In the genomic region with DNA sequence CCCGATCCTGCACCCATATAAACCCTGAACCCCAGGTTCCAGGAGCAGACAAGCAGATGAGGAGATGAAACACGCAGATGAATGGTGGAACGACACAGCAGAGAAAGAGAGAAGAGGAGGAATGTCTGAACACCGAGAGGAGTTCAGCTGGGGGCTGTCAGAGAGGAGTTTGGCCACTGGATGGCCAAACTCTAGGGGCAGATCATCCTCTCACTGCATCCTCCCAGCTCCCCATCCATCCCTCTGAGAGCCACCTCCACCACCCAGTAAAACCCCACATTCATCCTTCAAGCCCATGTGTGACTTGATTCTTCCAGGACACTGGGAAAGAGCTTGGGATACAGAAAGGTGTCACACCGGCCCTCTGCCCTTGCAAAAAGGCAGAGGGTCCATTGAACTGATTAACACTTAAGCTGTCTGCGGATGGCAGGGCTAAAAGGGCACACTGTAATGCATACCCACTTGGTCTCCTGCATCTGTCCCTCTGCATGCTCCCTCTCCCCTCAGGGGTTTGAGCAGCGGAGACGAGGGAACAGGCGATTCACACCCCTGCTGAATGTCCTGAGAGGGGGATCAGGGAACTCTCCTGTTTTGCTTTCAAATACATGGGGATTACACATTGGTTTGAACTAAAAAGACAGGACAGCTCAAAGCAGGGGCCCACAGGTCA, we compare ENCODE assay signal across 1 cellular context.
TF ChIP-seq lines count a peak whose summit lies in the region.

No MANE protein-coding gene starts in this region.

TF ChIP-seq in H1, 55 proteins besides CTCF, POLR2A, EP300 and RAD21 (continued from another document):
- TF ChIP-seq CEBPB (IDR thresholded peaks at IDR 0.05; ENCODE audit: low read depth, low read length) (no peak), SAP30 (IDR thresholded peaks at IDR 0.05; ENCODE audit: insufficient read depth, insufficient replicate concordance, low read length) (no peak), RBBP5 (IDR thresholded peaks at IDR 0.05; ENCODE audit: borderline replicate concordance, low read depth, low read length) (no peak), SP4 (IDR thresholded peaks at IDR 0.05; ENCODE audit: low read length) (no peak), POU5F1 (IDR thresholded peaks at IDR 0.05; ENCODE audit: low read depth, low read length) (no peak)
